17 cellular contexts compared by ENCODE assay signal in the genomic region with DNA sequence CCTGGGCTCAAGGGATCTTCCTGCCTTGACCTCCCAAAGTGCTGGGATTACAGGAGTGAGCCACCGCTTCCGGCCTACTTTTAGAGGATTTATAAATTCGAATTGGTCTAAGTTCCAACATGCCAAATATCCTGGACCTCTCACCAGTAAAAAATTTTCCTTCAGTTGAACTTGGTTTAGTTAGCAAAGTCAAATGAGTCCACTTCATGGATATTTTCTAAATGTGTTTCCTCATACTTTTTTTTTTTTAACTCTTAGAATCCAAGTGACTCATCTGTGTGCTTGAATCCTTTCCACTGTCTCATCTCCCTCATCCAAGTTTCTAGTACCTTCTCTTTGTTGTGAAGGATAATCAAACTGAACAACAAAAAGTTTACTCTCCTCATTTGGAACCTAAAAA. TPM values are rescaled to one million over a fixed set of nuclear protein-coding genes. Genes with fewer than 3 reads are reported as not detected.
A peak's percentile ranks its signal among the peaks of the same experiment; 100 is the strongest.
DNase-seq lines count a peak whose midpoint lies in the region; ATAC-seq, FAIRE-seq and TF ChIP-seq lines count a peak whose summit lies in the region.
"Had no signal": no experiment of that assay in that cellular context is flagged by ENCODE, and none has a peak within 500 bp of the region (broad histone marks: within the 10 kb centered on the region; RNA-seq: fewer than 3 reads in every experiment).

No MANE protein-coding gene starts in this region.

- no peak for ATAC-seq in stimulated activated naive B cell treated with anti-CD40 and anti-IgM and Interleukin-4, amounts not matched to agents 10 μg/mL and 1 μg/mL and 100 μg/mL, for 72 hours (replicated peaks)
- ATAC-seq in GM19467 (IDR thresholded peaks at IDR 0.05; ENCODE audit: unreplicated experiment) = no peak
- ATAC-seq: Panc1 had no signal

- H3K27ac Mint-ChIP-seq in stimulated activated naive B cell treated with anti-CD40 and anti-IgM and Interleukin-4, amounts not matched to agents 10 μg/mL and 1 μg/mL and 100 μg/mL, for 72 hours = no peak overlapping the region

- no peaks in the 10 kb centered on the region for H3K27me3 Mint-ChIP-seq in stimulated activated naive B cell treated with anti-CD40 and anti-IgM and Interleukin-4, amounts not matched to agents 10 μg/mL and 1 μg/mL and 100 μg/mL, for 72 hours

- H3K9ac ChIP-seq in adipocyte (ENCODE audit: low read length) = no peak overlapping the region

- FAIRE-seq in GM19239 (lab: Jason Lieb, UNC) (peak; percentile 57), GM12891 (lab: Jason Lieb, UNC) (no peak)

- H3K4me1 Mint-ChIP-seq in stimulated activated naive B cell treated with anti-CD40 and anti-IgM and Interleukin-4, amounts not matched to agents 10 μg/mL and 1 μg/mL and 100 μg/mL, for 72 hours = peaks cover 40 to 47% of the 10 kb centered on the region in 2 donors

- TF ChIP-seq POLR2A in GM12891 (IDR thresholded peaks at IDR 0.05; ENCODE audit: low read depth, low read length) = no peak

- H3K9me3 Mint-ChIP-seq in stimulated activated naive B cell treated with anti-CD40 and anti-IgM and Interleukin-4, amounts not matched to agents 10 μg/mL and 1 μg/mL and 100 μg/mL, for 72 hours = no peaks in the 10 kb centered on the region

- H3K36me3 ChIP-seq in adipocyte (ENCODE audit: control insufficient read depth, insufficient read depth, low read length, severe bottlenecking) = no peaks in the 10 kb centered on the region
- H3K36me3 ChIP-seq: BE2C, vagina had no signal

- no peaks in the 10 kb centered on the region for H3K27me3 ChIP-seq in adipocyte (replicated peaks; ENCODE audit: control insufficient read depth, insufficient read depth, low read length)
- H3K27me3 ChIP-seq: BE2C, vagina had no signal

- peak; percentile 60 for DNase-seq in AG08395 (ENCODE audit: low spot score)
- no peak for DNase-seq in GM19239 (ENCODE audit: insufficient read length, low spot score)
- DNase-seq in adipocyte (ENCODE audit: low read depth) = peak; percentile 61
- DNase-seq in iris pigment epithelial cell (ENCODE audit: low read depth) = peak; percentile 79
- no peak for DNase-seq in stimulated activated naive B cell treated with anti-CD40 and anti-IgM and Interleukin-4, amounts not matched to agents 10 μg/mL and 1 μg/mL and 100 μg/mL, for 72 hours
- DNase-seq in GM12891 (ENCODE audit: insufficient read length, low spot score) = no peak
- DNase-seq in NCI-H82 treated with DMSO at 0.1 percent for 48 hours (lab: John Stamatoyannopoulos, UW; ENCODE audit: unreplicated experiment) = no peak
- DNase-seq: activated gamma-delta T cell treated with Interleukin-2 at 50 U/mL for 16 hours, BE2C, GDM1, NCI-H1105 treated with DMSO at 0.1 percent for 48 hours, NCI-H510A, posterior cingulate gyrus, T-helper 9 cell had no signal

- no peaks in the 10 kb centered on the region for H3K36me3 Mint-ChIP-seq in stimulated activated naive B cell treated with anti-CD40 and anti-IgM and Interleukin-4, amounts not matched to agents 10 μg/mL and 1 μg/mL and 100 μg/mL, for 72 hours

- no peak overlapping the region for H3K4me3 Mint-ChIP-seq in stimulated activated naive B cell treated with anti-CD40 and anti-IgM and Interleukin-4, amounts not matched to agents 10 μg/mL and 1 μg/mL and 100 μg/mL, for 72 hours

- H3K9me3 ChIP-seq in adipocyte (ENCODE audit: control insufficient read depth, low read length) = no peaks in the 10 kb centered on the region
- H3K9me3 ChIP-seq: BE2C, vagina had no signal

- H3K4me1 ChIP-seq in adipocyte (ENCODE audit: control insufficient read depth, insufficient read depth, low read length) = peaks cover 21% of the 10 kb centered on the region
- H3K4me1 ChIP-seq: BE2C had no signal

- H3K4me3 ChIP-seq in adipocyte (ENCODE audit: low read length) = no peak overlapping the region
- H3K4me3 ChIP-seq: vagina had no signal

TF ChIP-seq in GM12891, 5 proteins besides CTCF, POLR2A, EP300 and RAD21:
- TF ChIP-seq PAX5 (IDR thresholded peaks at IDR 0.05; ENCODE audit: insufficient read depth, low read length, severe bottlenecking) (no peak), POLR2AphosphoS5 (IDR thresholded peaks at IDR 0.05; ENCODE audit: low read depth, low read length) (no peak), TAF1 (IDR thresholded peaks at IDR 0.05; ENCODE audit: low read depth, low read length) (no peak), SPI1 (IDR thresholded peaks at IDR 0.05; ENCODE audit: low read depth, low read length) (no peak), POU2F2 (IDR thresholded peaks at IDR 0.05; ENCODE audit: low read depth, low read length) (no peak)

RNA-seq across cellular contexts. Expression of gene RBM47, which starts 49.7 kb away (rescaled TPM):
- 10.9 TPM for polyA plus RNA-seq in GM12891 (2012; ENCODE audit: low read depth, missing spikeins)

Comparison
In these comparisons a context has a peak if more than half of its experiments do, and no peak if none do; other contexts are left out.
1. DNase-seq: peak in AG08395 (single experiment), adipocyte (single experiment) and iris pigment epithelial cell (single experiment); none in GM19239 (single experiment), stimulated activated naive B cell treated with anti-CD40 and anti-IgM and Interleukin-4, amounts not matched to agents 10 μg/mL and 1 μg/mL and 100 μg/mL, for 72 hours (single experiment), GM12891 (single experiment) and NCI-H82 treated with DMSO at 0.1 percent for 48 hours (single experiment).